In the genomic region with DNA sequence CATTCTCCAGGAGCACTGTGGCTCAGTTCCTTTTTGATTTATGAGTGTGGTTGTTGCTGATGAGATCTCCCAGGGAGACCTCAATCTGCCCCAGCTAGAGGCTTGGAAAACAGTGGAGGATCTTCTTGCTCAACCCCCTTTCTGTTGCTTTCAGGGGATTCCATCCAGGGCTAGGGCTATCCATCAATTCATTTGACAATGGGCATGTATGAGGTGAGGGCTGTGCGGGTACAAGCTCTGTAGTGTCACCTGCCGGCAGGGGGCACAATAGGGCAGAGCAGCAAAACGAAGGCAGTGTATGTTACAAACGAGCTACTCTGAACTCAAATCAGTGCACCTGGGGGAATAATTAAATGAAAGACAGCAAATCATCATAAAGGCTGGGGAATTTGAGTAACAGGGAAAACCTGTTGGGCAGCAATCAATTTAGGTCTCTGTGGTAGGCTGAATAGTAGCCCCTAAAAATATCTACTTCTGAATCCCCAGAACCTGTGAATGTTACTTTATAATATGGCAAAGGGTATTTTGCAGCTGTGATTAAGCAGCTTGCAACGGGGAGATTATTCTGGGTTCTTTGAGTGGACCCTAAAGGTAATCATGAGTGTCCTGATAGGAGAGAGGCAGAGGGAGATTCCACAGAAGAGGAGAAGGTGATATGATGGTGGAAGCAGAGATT, we compare ENCODE assay signal across 8 cellular contexts.
A peak's percentile ranks its signal among the peaks of the same experiment; 100 is the strongest.
DNase-seq lines count a peak whose midpoint lies in the region; ATAC-seq and TF ChIP-seq lines count a peak whose summit lies in the region.

No MANE protein-coding gene starts in this region.

- DNase-seq in DMS79 (lab: John Stamatoyannopoulos, UW) (peak; percentile 28), NCI-H446 (lab: John Stamatoyannopoulos, UW) (peak; percentile 80 to 84), mucosa of descending colon (peak; percentile 59 to 88 (median 82))
- DNase-seq in activated CD4-positive, alpha-beta T cell treated with anti-CD3 and anti-CD28 coated beads, Interleukin-2, amount 50 U/mL, for 24 hours (ENCODE audit: low read depth in 1 of 2, low spot score in 1 of 2), result peak; percentile 48 to 60
- peak; percentile 73 for DNase-seq in effector CD4-positive, alpha-beta T cell
- peak; percentile 59 for DNase-seq in stimulated activated CD8-positive, alpha-beta memory T cell treated with anti-CD3 and anti-CD28 coated beads, Interleukin-4, amount 100 ng/mL, for 24 hours (ENCODE audit: low read depth)

- no peaks in the 10 kb centered on the region for H3K36me3 ChIP-seq in mucosa of descending colon (ENCODE audit: low read depth)

- intact Hi-C loops in mucosa of descending colon (cut with DNase I, micrococcal nuclease), result loop anchor here in 1 of 2 donors (10.0 kb wide), 1 partner anchor 757 kb away; no protein-coding TSS in a partner anchor

- H3K4me1 ChIP-seq in mucosa of descending colon (ENCODE audit: low read depth), result no peaks in the 10 kb centered on the region

- H3K4me3 ChIP-seq in mucosa of descending colon, result no peak overlapping the region

- ATAC-seq in HG02973 (IDR thresholded peaks at IDR 0.05; ENCODE audit: unreplicated experiment) (peak; percentile 63), mucosa of descending colon (peak; percentile 87), GM18861 (IDR thresholded peaks at IDR 0.05; ENCODE audit: unreplicated experiment) (no peak)

- no peaks in the 10 kb centered on the region for H3K9me3 ChIP-seq in mucosa of descending colon

- TF ChIP-seq CTCF in mucosa of descending colon (IDR thresholded peaks at IDR 0.05), result peak; percentile 54

Comparison
In these comparisons a context has a peak if more than half of its experiments do, and no peak if none do; other contexts are left out.
1. DNase-seq: peak in every context shown above with its lines; median percentile 82 in NCI-H446; 82 in mucosa of descending colon; 73 in effector CD4-positive, alpha-beta T cell; 59 in stimulated activated CD8-positive, alpha-beta memory T cell treated with anti-CD3 and anti-CD28 coated beads, Interleukin-4, amount 100 ng/mL, for 24 hours; 54 in activated CD4-positive, alpha-beta T cell treated with anti-CD3 and anti-CD28 coated beads, Interleukin-2, amount 50 U/mL, for 24 hours; 28 in DMS79.